In genomic region chr12:93956551-93956950, GRCh38 we compare ENCODE assay signal across 8 cellular contexts.
"Had no signal": no experiment of that assay in that cellular context is flagged by ENCODE, and none has a peak within 500 bp of the region (broad histone marks: within the 10 kb centered on the region; RNA-seq: fewer than 3 reads in every experiment).

No MANE protein-coding gene starts in this region.

- H3K4me3 ChIP-seq: GM23338 had no signal

- H2AFZ ChIP-seq: GM23338 had no signal

- FAIRE-seq: H1, H54, HepG2 had no signal

- H3K4me2 ChIP-seq: GM23338 had no signal

- DNase-seq: H9, HCEC 1CT, KG1 had no signal

- ATAC-seq: GM23338, HepG2 had no signal

- H3K27ac ChIP-seq: HL-60 had no signal
